In the genomic region with DNA sequence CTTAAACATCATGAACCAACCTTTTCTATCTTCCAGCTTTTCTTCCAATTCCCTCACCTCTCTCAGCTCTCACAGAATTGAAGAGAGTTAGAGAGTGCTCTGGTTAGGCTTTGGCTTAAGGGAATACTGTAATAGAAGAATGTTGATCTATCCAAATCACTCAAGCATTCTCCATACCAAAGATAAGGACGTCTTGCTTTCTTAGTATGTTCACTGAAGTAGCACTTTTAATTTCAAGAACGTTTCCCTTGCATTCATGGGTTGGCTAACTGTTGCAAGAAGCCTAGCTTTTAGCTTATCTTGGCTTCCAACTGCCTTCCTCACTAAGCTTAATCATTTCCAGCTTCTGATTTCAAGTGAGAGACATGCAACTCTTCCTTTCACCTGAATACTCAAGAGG, we compare ENCODE assay signal across 18 cellular contexts. TPM values are rescaled to one million over a fixed set of nuclear protein-coding genes. Genes with fewer than 3 reads are reported as not detected.
DNase-seq lines count a peak whose midpoint lies in the region; ATAC-seq and TF ChIP-seq lines count a peak whose summit lies in the region.
"Had no signal": no experiment of that assay in that cellular context is flagged by ENCODE, and none has a peak within 500 bp of the region (broad histone marks: within the 10 kb centered on the region; RNA-seq: fewer than 3 reads in every experiment).

No MANE protein-coding gene starts in this region.

- no peak overlapping the region for H3K4me3 ChIP-seq in lower lobe of right lung
- H3K4me3 ChIP-seq in upper lobe of right lung: no peak overlapping the region
- H3K4me3 ChIP-seq in coronary artery: no peak overlapping the region
- H3K4me3 ChIP-seq: BLaER1, GM23338 had no signal

- no peaks in the 10 kb centered on the region for H3K36me3 ChIP-seq in lower lobe of right lung
- no peaks in the 10 kb centered on the region for H3K36me3 ChIP-seq in upper lobe of right lung
- H3K36me3 ChIP-seq: BLaER1 had no signal

- peaks cover 0 to 10% of the 10 kb centered on the region in 2 donors for H3K27me3 Mint-ChIP-seq in effector memory CD8-positive, alpha-beta T cell
- H3K27me3 Mint-ChIP-seq: B cell had no signal

- no peak overlapping the region for H3K4me3 Mint-ChIP-seq in effector memory CD8-positive, alpha-beta T cell
- H3K4me3 Mint-ChIP-seq: B cell; CD4-positive, CD25-positive, alpha-beta regulatory T cell; CD8-positive, alpha-beta T cell; GM23338; H9 had no signal

- H3K9me3 Mint-ChIP-seq in effector memory CD8-positive, alpha-beta T cell: no peaks in the 10 kb centered on the region

- TF ChIP-seq CTCF in lower lobe of right lung (IDR thresholded peaks at IDR 0.05) (no peak), upper lobe of right lung (IDR thresholded peaks at IDR 0.05) (no peak), coronary artery (IDR thresholded peaks at IDR 0.05) (no peak)

- H3K4me1 Mint-ChIP-seq in effector memory CD8-positive, alpha-beta T cell (ENCODE audit: low read depth in 2 of 2): no peaks in the 10 kb centered on the region
- H3K4me1 Mint-ChIP-seq: B cell; CD4-positive, CD25-positive, alpha-beta regulatory T cell; H9 had no signal

- no peak overlapping the region for H3K27ac Mint-ChIP-seq in effector memory CD8-positive, alpha-beta T cell
- H3K27ac Mint-ChIP-seq: B cell; CD4-positive, CD25-positive, alpha-beta regulatory T cell; CD8-positive, alpha-beta T cell; GM23338; H9 had no signal

- no peak overlapping the region for H3K27ac ChIP-seq in lower lobe of right lung
- H3K27ac ChIP-seq in upper lobe of right lung: no peak overlapping the region
- no peak overlapping the region for H3K27ac ChIP-seq in coronary artery
- H3K27ac ChIP-seq: 22Rv1, BLaER1, C4-2B had no signal

- DNase-seq in DMS79 (lab: John Stamatoyannopoulos, UW) (peak; percentile 13), DMS79 treated with DMSO at 0.1 percent for 48 hours (lab: John Stamatoyannopoulos, UW) (no peak), lower lobe of right lung (no peak), upper lobe of right lung (no peak), coronary artery (ENCODE audit: low spot score) (no peak)
- DNase-seq in effector memory CD8-positive, alpha-beta T cell: no peak
- DNase-seq: Caco-2; CD4-positive, CD25-positive, alpha-beta regulatory T cell; CD8-positive, alpha-beta T cell; DMS153; GF-D8; H9 had no signal

- H3K27me3 ChIP-seq in lower lobe of right lung (ENCODE audit: low read depth) (no peaks in the 10 kb centered on the region), upper lobe of right lung (no peaks in the 10 kb centered on the region)

- peak; percentile 61 to 81 for ATAC-seq in lower lobe of right lung
- peak; percentile 79 for ATAC-seq in upper lobe of right lung
- ATAC-seq in effector memory CD8-positive, alpha-beta T cell (replicated peaks): no peak
- ATAC-seq: CD8-positive, alpha-beta T cell; GM23338; HCT116 had no signal

- intact Hi-C loops in lower lobe of right lung (cut with DNase I) (no loop called here), upper lobe of right lung (cut with DNase I) (no loop called here)

- H3K36me3 Mint-ChIP-seq in effector memory CD8-positive, alpha-beta T cell (ENCODE audit: insufficient read depth): no peaks in the 10 kb centered on the region
- H3K36me3 Mint-ChIP-seq: CD4-positive, CD25-positive, alpha-beta regulatory T cell had no signal

- H3K9me3 ChIP-seq in lower lobe of right lung (no peaks in the 10 kb centered on the region), upper lobe of right lung (no peaks in the 10 kb centered on the region)
- H3K9me3 ChIP-seq: Caco-2 had no signal

- H3K4me1 ChIP-seq in lower lobe of right lung (no peaks in the 10 kb centered on the region), upper lobe of right lung (no peaks in the 10 kb centered on the region)
- H3K4me1 ChIP-seq: BLaER1, Caco-2 had no signal

RNA-seq across cellular contexts. Expression of a gene that starts 43.2 kb away (rescaled TPM):
- 1.5 TPM for total RNA-seq in lower lobe of right lung
- total RNA-seq in upper lobe of right lung: 1.2 TPM

RNA-seq across cellular contexts. Expression of a gene that starts 43.6 kb away (rescaled TPM):
- total RNA-seq in lower lobe of right lung: 39.8 TPM
- total RNA-seq in upper lobe of right lung: 34.3 TPM
